8 cellular contexts compared by ENCODE assay signal in genomic region chr1:150874455-150875196, GRCh38. TPM values are rescaled to one million over a fixed set of nuclear protein-coding genes. Genes with fewer than 3 reads are reported as not detected.
DNase-seq lines count a peak whose midpoint lies in the region; ATAC-seq and TF ChIP-seq lines count a peak whose summit lies in the region.

No MANE protein-coding gene starts in this region.

- POLR2A ChIA-PET in Caco-2 (lab: Charles Lee) (no interaction called here), PC-3 (lab: Charles Lee; ENCODE audit: unreplicated experiment) (interaction anchor here (0.6 kb wide), 1 partner anchor 184 kb away, joined by 3 read pairs; no protein-coding TSS in a partner anchor)

- H3K27me3 ChIP-seq in Caco-2 (replicated peaks; ENCODE audit: control insufficient read depth, insufficient read depth, low read length) (no peaks in the 10 kb centered on the region), PC-3 (ENCODE audit: low read length) (no peaks in the 10 kb centered on the region)

- H3K4me2 ChIP-seq in PC-3 (ENCODE audit: low read length): peak overlapping the region; percentile 92

- peak overlapping the region; percentile 83; the same call in 1 of the 2 replicates for H3K4me3 ChIP-seq in Caco-2 (ENCODE audit: low read depth, low read length)
- H3K4me3 ChIP-seq in PC-3 (ENCODE audit: low read length): peak overlapping the region; percentile 74
- peak overlapping the region; percentile 84 for H3K4me3 ChIP-seq in epithelial cell of esophagus (ENCODE audit: low read length)

- intact Hi-C loops in Caco-2 (cut with micrococcal nuclease; ENCODE audit: unreplicated experiment): loop anchor here (5.0 kb wide), 1 partner anchor 108 kb away; the partner anchor contains the start of gene ANXA9
- intact Hi-C loops in PC-3 (cut with micrococcal nuclease): loop anchor here (5.0 kb wide), 1 partner anchor 262 kb away; no protein-coding TSS in a partner anchor

- peak overlapping the region; percentile 50 for H3K4me3 Mint-ChIP-seq in Caco-2 (ENCODE audit: unreplicated experiment)
- peak overlapping the region; percentile 92 for H3K4me3 Mint-ChIP-seq in progenitor cell of endocrine pancreas (ENCODE audit: low read depth)

- H3K36me3 ChIP-seq in Caco-2 (ENCODE audit: control insufficient read depth, insufficient read depth, low read length) (no peaks in the 10 kb centered on the region), PC-3 (ENCODE audit: low read depth, low read length) (peaks cover 4% of the 10 kb centered on the region; the same call in 1 of the 2 replicates)

- DNase-seq in Caco-2 (no peak), PC-3 (no peak), epithelial cell of esophagus (ENCODE audit: low read depth) (no peak), progenitor cell of endocrine pancreas (ENCODE audit: low spot score, unreplicated experiment) (no peak), MV-4-11 (lab: John Stamatoyannopoulos, UW) (no peak), kidney glomerular epithelial cell (lab: John Stamatoyannopoulos, UW) (no peak)

- H3F3A ChIP-seq in PC-3 (ENCODE audit: low read length, unreplicated experiment): no peaks in the 10 kb centered on the region

- H3K9me3 ChIP-seq in Caco-2 (no peaks in the 10 kb centered on the region), PC-3 (ENCODE audit: low read length) (no peaks in the 10 kb centered on the region)

- CTCF ChIA-PET in Caco-2 (lab: Charles Lee): interaction anchor here (0.5 kb wide), 1 partner anchor 497 kb away, joined by 3 read pairs; no protein-coding TSS in a partner anchor
- CTCF ChIA-PET in PC-3 (lab: Charles Lee): no interaction called here

- H3K9me3 Mint-ChIP-seq in Caco-2 (ENCODE audit: unreplicated experiment): no peaks in the 10 kb centered on the region
- H3K9me3 Mint-ChIP-seq in progenitor cell of endocrine pancreas (ENCODE audit: low read depth): no peaks in the 10 kb centered on the region

- peak overlapping the region; percentile 3 for H3K27ac Mint-ChIP-seq in Caco-2 (ENCODE audit: unreplicated experiment)
- peak overlapping the region; percentile 76 for H3K27ac Mint-ChIP-seq in progenitor cell of endocrine pancreas

- no peak for ATAC-seq in PC-3
- ATAC-seq in HG03521 (IDR thresholded peaks at IDR 0.05; ENCODE audit: unreplicated experiment): no peak
- no peak for ATAC-seq in HG03432 (IDR thresholded peaks at IDR 0.05; ENCODE audit: unreplicated experiment)

- BruUV-seq in Caco-2 (replicated peaks; lab: Mats Ljungman, UMichigan): no TSS peak
- no TSS peak for BruUV-seq in PC-3 (replicated peaks; lab: Mats Ljungman, UMichigan)

- H3K27me3 Mint-ChIP-seq in Caco-2 (ENCODE audit: insufficient read depth, unreplicated experiment) (no peaks in the 10 kb centered on the region), progenitor cell of endocrine pancreas (no peaks in the 10 kb centered on the region)

- H2AFZ ChIP-seq in PC-3 (ENCODE audit: low read length): peak overlapping the region; percentile 54

- no peaks in the 10 kb centered on the region for H3K9me2 ChIP-seq in PC-3 (replicated peaks; ENCODE audit: low read length)

- H3K9ac ChIP-seq in PC-3 (ENCODE audit: low read length): no peak overlapping the region; the same call in 1 of the 2 replicates

- H4K20me1 ChIP-seq in PC-3 (ENCODE audit: low read length): no peaks in the 10 kb centered on the region

- H3K4me1 Mint-ChIP-seq in Caco-2 (ENCODE audit: low read depth, unreplicated experiment) (peaks cover 7% of the 10 kb centered on the region), progenitor cell of endocrine pancreas (ENCODE audit: low read depth) (peaks cover 17% of the 10 kb centered on the region)

- H3K27ac ChIP-seq in PC-3 (ENCODE audit: low read length): no peak overlapping the region

- peaks cover 37% of the 10 kb centered on the region for H3K79me2 ChIP-seq in PC-3 (ENCODE audit: low read length)

- peaks cover 21% of the 10 kb centered on the region for H3K36me3 Mint-ChIP-seq in Caco-2 (ENCODE audit: insufficient read depth, unreplicated experiment)
- peaks cover 4% of the 10 kb centered on the region for H3K36me3 Mint-ChIP-seq in progenitor cell of endocrine pancreas (ENCODE audit: insufficient read depth)

- H3K4me1 ChIP-seq in Caco-2: peaks cover 12% of the 10 kb centered on the region; the same call in 1 of the 2 replicates
- peaks cover 18% of the 10 kb centered on the region for H3K4me1 ChIP-seq in PC-3 (ENCODE audit: insufficient read depth, low read length)

- no peak for TF ChIP-seq CTCF in Caco-2 (IDR thresholded peaks at IDR 0.05; ENCODE audit: insufficient read depth in 1 of 2, low read depth in 1 of 2, low read length in 1 of 2, severe bottlenecking in 1 of 2, unreplicated experiment in 1 of 2)
- TF ChIP-seq CTCF in PC-3 (conservative IDR thresholded peaks at IDR 0.05; ENCODE audit: low read depth, low read length): no peak
- TF ChIP-seq CTCF in epithelial cell of esophagus (IDR thresholded peaks at IDR 0.05; ENCODE audit: insufficient read depth, low read depth, low read length, missing control alignments): no peak
- no peak for TF ChIP-seq CTCF in progenitor cell of endocrine pancreas (IDR thresholded peaks at IDR 0.05; ENCODE audit: unreplicated experiment)

RNA-seq across cellular contexts. Expression of gene ARNT, which starts 1.8 kb away (rescaled TPM):
- total RNA-seq in Caco-2 (2022) (33.8 and 36.1 TPM in 2 replicates), PC-3 (2014; rRNA removed) (16.7 and 18.5 TPM in 2 replicates), progenitor cell of endocrine pancreas (39.0 and 40.9 TPM in 2 replicates)

RNA-seq across cellular contexts. Expression of gene CTXND2, which starts 12.3 kb away (rescaled TPM):
- not detected in 2 replicates for total RNA-seq in Caco-2 (2022)
- total RNA-seq in PC-3 (2014; rRNA removed): not detected in 2 replicates
- total RNA-seq in progenitor cell of endocrine pancreas: not detected in 2 replicates

RNA-seq across cellular contexts. Expression of gene SETDB1, which starts 51.5 kb away (rescaled TPM):
- total RNA-seq in Caco-2 (2022): 45.0 and 46.7 TPM in 2 replicates
- total RNA-seq in PC-3 (2014; rRNA removed): 35.4 and 42.4 TPM in 2 replicates
- total RNA-seq in progenitor cell of endocrine pancreas: 110 TPM in 2 replicates
